30 cellular contexts compared by ENCODE assay signal in genomic region chr12:26563555-26563954, GRCh38.
"Had no signal": no experiment of that assay in that cellular context is flagged by ENCODE, and none has a peak within 500 bp of the region (broad histone marks: within the 10 kb centered on the region; RNA-seq: fewer than 3 reads in every experiment).

No MANE protein-coding gene starts in this region.

- H3K4me1 ChIP-seq: ascending aorta had no signal

- H3K9me3 ChIP-seq: ascending aorta had no signal

- H3K27ac ChIP-seq: ascending aorta, cardiac muscle cell, VCaP had no signal

- H3K4me3 ChIP-seq: ascending aorta, cardiac muscle cell had no signal

- H3K27me3 ChIP-seq: ascending aorta had no signal

- H3K36me3 ChIP-seq: ascending aorta, cardiac muscle cell had no signal

- DNase-seq: activated B cell treated with CpG ODN at 0.5 μM for 24 hours; activated CD4-positive, alpha-beta memory T cell treated with anti-CD3 and anti-CD28 coated beads for 36 hours; activated CD4-positive, alpha-beta T cell treated with anti-CD3 and anti-CD28 coated beads for 4 hours; activated CD4-positive, alpha-beta T cell treated with anti-CD3 and anti-CD28 coated beads, Interleukin-2, amount 10 ng/mL, durations not matched to agents 24 days and 14 days; activated CD4-positive, alpha-beta T cell treated with anti-CD3 and anti-CD28 coated beads, Interleukin-2, amount 50 U/mL, for 1 hour; activated CD4-positive, alpha-beta T cell treated with anti-CD3 and anti-CD28 coated beads, Interleukin-2, amount 50 U/mL, for 4 hours; activated CD4-positive, CD25-positive, alpha-beta regulatory T cell treated with anti-CD3 and anti-CD28 coated beads, Interleukin-2, amount 50 U/mL, for 72 hours; activated CD8-positive, alpha-beta memory T cell treated with anti-CD3 and anti-CD28 coated beads, Interleukin-2, amount 50 U/mL, for 4 hours; activated CD8-positive, alpha-beta T cell treated with anti-CD3 and anti-CD28 coated beads for 36 hours; activated effector memory CD4-positive, alpha-beta T cell treated with Interleukin-2 at 50 U/mL for 16 hours; activated gamma-delta T cell; activated naive CD4-positive, alpha-beta T cell treated with anti-CD3 and anti-CD28 coated beads, Interleukin-2, amount 10 ng/mL, durations not matched to agents 7 days and 5 days; activated naive CD4-positive, alpha-beta T cell treated with Interleukin-2 at 50 U/mL for 16 hours; activated naive CD8-positive, alpha-beta T cell treated with anti-CD3 and anti-CD28 coated beads, Interleukin-2, amount 10 ng/mL, durations not matched to agents 7 days and 5 days; activated naive CD8-positive, alpha-beta T cell treated with anti-CD3 and anti-CD28 coated beads, Interleukin-2, amount 50 U/mL, for 24 hours; activated T-cell treated with anti-CD3 and anti-CD28 coated beads for 4 hours; activated T-cell treated with anti-CD3 and anti-CD28 coated beads, Interleukin-2, amount 50 U/mL, for 1 hour; activated T-cell treated with anti-CD3 and anti-CD28 coated beads, Interleukin-2, amount 50 U/mL, for 4 hours; activated T-cell treated with anti-CD3 and anti-CD28 coated beads, Interleukin-2, amount 50 U/mL, for 72 hours; amygdala; anterior cingulate cortex; central memory CD4-positive, alpha-beta T cell; T-helper 1 cell; T-helper 2 cell; T-helper 9 cell had no signal

- FAIRE-seq: bronchial epithelial cell, TTC549 had no signal
